Comparison of ENCODE assay signal across 8 cellular contexts in genomic region chr2:204027105-204027504, GRCh38.
DNase-seq lines count a peak whose midpoint lies in the region; ATAC-seq and TF ChIP-seq lines count a peak whose summit lies in the region.

No MANE protein-coding gene starts in this region.

- peaks cover 18% of the 10 kb centered on the region for H3K9me3 ChIP-seq in DND-41 (ENCODE audit: insufficient read depth, low read length, severe bottlenecking)
- no peaks in the 10 kb centered on the region for H3K9me3 ChIP-seq in transverse colon

- no peak overlapping the region for H3K9ac ChIP-seq in DND-41 (ENCODE audit: low read depth, low read length)

- peak overlapping the region; percentile 29 for H3K27ac Mint-ChIP-seq in activated CD8-positive, alpha-beta T cell treated with anti-CD3 and anti-CD28 coated beads, Interleukin-2, amount 10 ng/mL, durations not matched to agents 7 days and 5 days

- peak; percentile 72 for DNase-seq in DND-41
- peak; percentile 43 for DNase-seq in activated CD8-positive, alpha-beta T cell treated with anti-CD3 and anti-CD28 coated beads, Interleukin-2, amount 10 ng/mL, durations not matched to agents 7 days and 5 days
- no peak for DNase-seq in foreskin fibroblast
- DNase-seq in transverse colon: no peak
- no peak for DNase-seq in effector CD8-positive, alpha-beta T cell (lab: John Stamatoyannopoulos, UW)
- no peak for DNase-seq in islet precursor cell

- no peak overlapping the region for H2AFZ ChIP-seq in DND-41 (ENCODE audit: low read depth, low read length)

- TF ChIP-seq EP300 in transverse colon (IDR thresholded peaks at IDR 0.05; ENCODE audit: low read depth): no peak

- CTCF ChIA-PET in activated CD8-positive, alpha-beta T cell treated with anti-CD3 and anti-CD28 coated beads, Interleukin-2, amount 10 ng/mL, durations not matched to agents 7 days and 5 days (lab: Charles Lee): interaction anchor here (1.0 to 1.3 kb wide), 3 partner anchors 24 to 84 kb away, joined by 3 to 4 read pairs (median 4); no protein-coding TSS in a partner anchor

- peak overlapping the region; percentile 30 for H3K4me2 ChIP-seq in DND-41 (ENCODE audit: insufficient read depth, low read length)

- no peak overlapping the region for H3K4me3 ChIP-seq in DND-41 (ENCODE audit: low read depth in 1 of 2, low read length in 2 of 2)
- H3K4me3 ChIP-seq in foreskin fibroblast (ENCODE audit: low read depth in 1 of 2, low read length in 2 of 2): no peak overlapping the region
- H3K4me3 ChIP-seq in transverse colon: no peak overlapping the region

- H4K20me1 ChIP-seq in DND-41 (ENCODE audit: insufficient read depth, low read length): no peaks in the 10 kb centered on the region

- TF ChIP-seq CTCF in DND-41 (IDR thresholded peaks at IDR 0.05; ENCODE audit: borderline replicate concordance, extremely low read depth, low read length, poor library complexity, severe bottlenecking) (no peak), foreskin fibroblast (IDR thresholded peaks at IDR 0.05; ENCODE audit: low read depth, low read length) (no peak), transverse colon (IDR thresholded peaks at IDR 0.05) (no peak)

- TF ChIP-seq POLR2A in transverse colon (IDR thresholded peaks at IDR 0.05): no peak

- no peaks in the 10 kb centered on the region for H3K9me3 Mint-ChIP-seq in activated CD8-positive, alpha-beta T cell treated with anti-CD3 and anti-CD28 coated beads, Interleukin-2, amount 10 ng/mL, durations not matched to agents 7 days and 5 days (ENCODE audit: insufficient read depth)

- H3K36me3 Mint-ChIP-seq in activated CD8-positive, alpha-beta T cell treated with anti-CD3 and anti-CD28 coated beads, Interleukin-2, amount 10 ng/mL, durations not matched to agents 7 days and 5 days (ENCODE audit: low read depth): no peaks in the 10 kb centered on the region

- in situ Hi-C loops in transverse colon (cut with MboI; ENCODE audit: low pct_ligation_motif_present in 1 of 4, low pct_unique_long_range_greater_than_20kb in 1 of 4, low sequenced_read_pairs in 3 of 4): no loop called here

- H3K36me3 ChIP-seq in DND-41 (ENCODE audit: insufficient read depth, low read length) (no peaks in the 10 kb centered on the region), transverse colon (no peaks in the 10 kb centered on the region)

- POLR2A ChIA-PET in activated CD8-positive, alpha-beta T cell treated with anti-CD3 and anti-CD28 coated beads, Interleukin-2, amount 10 ng/mL, durations not matched to agents 7 days and 5 days (lab: Charles Lee): interaction anchor here (0.8 to 1.5 kb wide), 2 partner anchors 78 to 148 kb away, joined by 3 to 4 read pairs; no protein-coding TSS in a partner anchor

- intact Hi-C loops in transverse colon (cut with DNase I; ENCODE audit: low total_unique reads): no loop called here

- peak; percentile 98 for ATAC-seq in DND-41 (ENCODE audit: insufficient read depth, low read depth)
- peak; percentile 94 for ATAC-seq in GM19438 (IDR thresholded peaks at IDR 0.05; ENCODE audit: low read depth, unreplicated experiment)
- ATAC-seq in HG03432 (IDR thresholded peaks at IDR 0.05; ENCODE audit: unreplicated experiment): peak; percentile 91
- ATAC-seq in activated CD8-positive, alpha-beta T cell treated with anti-CD3 and anti-CD28 coated beads, Interleukin-2, amount 10 ng/mL, durations not matched to agents 7 days and 5 days: peak; percentile 78

- 36% methylated on average over 3 of the region's 3 CpGs; no CpG with 5 or more reads in 1 of the 2 donors for WGBS in transverse colon (ENCODE audit: low coverage in 1 of 2), 2 donors

- H3K4me3 Mint-ChIP-seq in activated CD8-positive, alpha-beta T cell treated with anti-CD3 and anti-CD28 coated beads, Interleukin-2, amount 10 ng/mL, durations not matched to agents 7 days and 5 days: no peak overlapping the region

- no peaks in the 10 kb centered on the region for H3K27me3 Mint-ChIP-seq in activated CD8-positive, alpha-beta T cell treated with anti-CD3 and anti-CD28 coated beads, Interleukin-2, amount 10 ng/mL, durations not matched to agents 7 days and 5 days (ENCODE audit: low read depth)

- H3K79me2 ChIP-seq in DND-41 (ENCODE audit: insufficient read depth, low read length): no peaks in the 10 kb centered on the region

- H3K4me1 ChIP-seq in DND-41 (ENCODE audit: insufficient read depth, low read length) (peaks cover 22% of the 10 kb centered on the region), transverse colon (peaks cover 6 to 24% (median 12%) of the 10 kb centered on the region in 4 donors)

- peaks cover 19% of the 10 kb centered on the region for H3K4me1 Mint-ChIP-seq in activated CD8-positive, alpha-beta T cell treated with anti-CD3 and anti-CD28 coated beads, Interleukin-2, amount 10 ng/mL, durations not matched to agents 7 days and 5 days (ENCODE audit: low read depth)

- H3K27ac ChIP-seq in DND-41 (ENCODE audit: low read length) (peak overlapping the region; percentile 57), transverse colon (no peak overlapping the region)

- no peaks in the 10 kb centered on the region for H3K27me3 ChIP-seq in DND-41 (ENCODE audit: insufficient read depth, low read length, poor library complexity)
- no peaks in the 10 kb centered on the region for H3K27me3 ChIP-seq in transverse colon

Comparison
In these comparisons a context has a peak if more than half of its experiments do, and no peak if none do; other contexts are left out.
1. DNase-seq: peak in DND-41 (single experiment) and activated CD8-positive, alpha-beta T cell treated with anti-CD3 and anti-CD28 coated beads, Interleukin-2, amount 10 ng/mL, durations not matched to agents 7 days and 5 days (single experiment); none in foreskin fibroblast (0 of 2), transverse colon (single experiment), effector CD8-positive, alpha-beta T cell (single experiment) and islet precursor cell (single experiment).
2. Peak in every context shown above with its lines, with median percentiles within 50 percentile points of each other: ATAC-seq.